ENCODE assay signal across 8 cellular contexts in genomic region chr3:23806322-23807160, GRCh38. TPM values are rescaled to one million over a fixed set of nuclear protein-coding genes. Genes with fewer than 3 reads are reported as not detected.
DNase-seq lines count a peak whose midpoint lies in the region; ATAC-seq and TF ChIP-seq lines count a peak whose summit lies in the region.

No MANE protein-coding gene starts in this region.

- no peaks in the 10 kb centered on the region for H3K27me3 Mint-ChIP-seq in activated naive CD8-positive, alpha-beta T cell

- H3K27ac Mint-ChIP-seq in activated naive CD8-positive, alpha-beta T cell: peak overlapping the region; percentile 91

- H3K4me3 Mint-ChIP-seq in activated naive CD8-positive, alpha-beta T cell: peak overlapping the region; percentile 94

- DNase-seq in D341Med (ENCODE audit: low spot score) (peak; percentile 66), M059J (ENCODE audit: low read depth) (peak; percentile 7), cardiac muscle cell (ENCODE audit: low read depth in 1 of 2, low spot score in 1 of 2) (peak in 1 of 2 donors; percentile 72), posterior vena cava (ENCODE audit: low spot score) (peak; percentile 82), HT-29 (ENCODE audit: low spot score) (no peak), kidney glomerular epithelial cell (lab: John Stamatoyannopoulos, UW) (no peak)

- H3K4me1 Mint-ChIP-seq in activated naive CD8-positive, alpha-beta T cell (ENCODE audit: low read depth): peaks cover 49% of the 10 kb centered on the region

- peak; percentile 3 for ATAC-seq in GM21723 (IDR thresholded peaks at IDR 0.05; ENCODE audit: unreplicated experiment)

- no peaks in the 10 kb centered on the region for H3K36me3 ChIP-seq in cardiac muscle cell

- intact Hi-C loops in posterior vena cava (cut with DNase I): no loop called here

- H3K9me3 Mint-ChIP-seq in activated naive CD8-positive, alpha-beta T cell (ENCODE audit: low read depth): no peaks in the 10 kb centered on the region

- TF ChIP-seq CTCF in cardiac muscle cell (IDR thresholded peaks at IDR 0.05; ENCODE audit: low read depth, low read length): no peak

- peak overlapping the region; percentile 98 for H3K4me3 ChIP-seq in cardiac muscle cell

- H3K9me3 ChIP-seq in cardiac muscle cell (ENCODE audit: low read depth): no peaks in the 10 kb centered on the region

- H3K36me3 Mint-ChIP-seq in activated naive CD8-positive, alpha-beta T cell: no peaks in the 10 kb centered on the region

- H3K27ac ChIP-seq in cardiac muscle cell: peak overlapping the region; percentile 95

- no peaks in the 10 kb centered on the region for H3K27me3 ChIP-seq in cardiac muscle cell

- peaks cover 37% of the 10 kb centered on the region for H3K4me1 ChIP-seq in cardiac muscle cell (ENCODE audit: low read depth)

RNA-seq across cellular contexts. Expression of gene UBE2E1, which starts 0.8 kb away (rescaled TPM):
- total RNA-seq in M059J (2014; rRNA removed; shearing (Covaris generic)): 99.0 and 107 TPM in 2 replicates
- 198 and 202 TPM in 2 replicates for total RNA-seq in cardiac muscle cell
- 26.8 and 33.5 TPM in 2 replicates for polyA plus RNA-seq in cardiac muscle cell
- 100 to 1,000 TPM in 1 of 2 donors, 10 to 100 TPM in 1; 88.4 to 135 TPM for total RNA-seq in posterior vena cava
- total RNA-seq in HT-29 (2014; rRNA removed; shearing (Covaris generic)): 43.1 and 51.3 TPM in 2 replicates

Comparison
In these comparisons a context has a peak if more than half of its experiments do, and no peak if none do; other contexts are left out.
1. DNase-seq: peak in D341Med (single experiment), M059J (single experiment) and posterior vena cava (single experiment); none in HT-29 (single experiment) and kidney glomerular epithelial cell (single experiment).